29 cellular contexts compared by ENCODE assay signal in the genomic region with DNA sequence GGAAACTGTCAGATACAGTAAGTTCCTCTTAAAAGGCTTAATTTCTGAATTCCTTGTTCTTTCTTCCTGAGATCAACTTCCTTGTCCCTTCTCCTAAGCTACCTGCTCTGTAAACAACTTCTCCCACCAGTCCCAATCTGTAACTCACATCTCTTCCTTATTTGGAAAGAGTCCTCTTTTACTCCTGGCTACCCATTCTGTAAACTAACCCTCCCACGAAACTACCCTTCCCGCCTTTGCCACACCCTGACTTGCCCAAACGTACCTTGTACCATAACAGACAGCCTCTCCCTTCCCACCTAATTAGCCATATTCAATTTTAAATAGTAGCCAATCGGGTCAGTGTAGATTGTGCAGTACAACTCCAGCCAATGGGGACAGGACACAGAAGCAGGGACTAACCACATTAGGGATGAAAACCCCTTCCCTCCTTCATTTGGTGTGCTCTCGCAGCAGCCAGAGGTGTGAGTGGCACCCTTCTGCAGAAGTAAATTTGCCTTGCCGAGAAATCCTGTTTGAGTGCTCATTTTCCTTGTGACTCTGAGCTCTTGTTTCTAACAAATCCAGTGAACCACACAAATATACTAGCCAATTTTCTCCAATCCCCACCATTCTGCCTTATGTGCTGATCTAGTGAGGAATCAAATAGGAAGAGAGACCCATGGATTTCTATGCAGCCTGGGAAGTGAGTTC. TPM values are rescaled to one million over a fixed set of nuclear protein-coding genes. Genes with fewer than 3 reads are reported as not detected.
"Had no signal": no experiment of that assay in that cellular context is flagged by ENCODE, and none has a peak within 500 bp of the region (broad histone marks: within the 10 kb centered on the region; RNA-seq: fewer than 3 reads in every experiment).

No MANE protein-coding gene starts in this region.

- H3K9me3 ChIP-seq: right lobe of liver had no signal

- DNase-seq: activated CD4-positive, alpha-beta memory T cell treated with anti-CD3 and anti-CD28 coated beads, Interleukin-2, amount 10 ng/mL, durations not matched to agents 7 days and 5 days; activated CD4-positive, alpha-beta T cell treated with anti-CD3 and anti-CD28 coated beads for 1 hour; activated CD4-positive, alpha-beta T cell treated with anti-CD3 and anti-CD28 coated beads, Interleukin-2, amount 10 ng/mL, durations not matched to agents 7 days and 5 days; activated CD8-positive, alpha-beta memory T cell treated with anti-CD3 and anti-CD28 coated beads, Interleukin-2, amount 50 U/mL, for 48 hours; activated gamma-delta T cell; activated T-cell treated with anti-CD3 and anti-CD28 coated beads, Interleukin-2, amount 50 U/mL, for 24 hours; anterior cingulate cortex; body of pancreas; cerebellar nuclear complex; dorsolateral prefrontal cortex; effector memory CD4-positive, alpha-beta T cell; foreskin fibroblast; heart right ventricle; left cardiac atrium; left ventricle myocardium superior; posterior cingulate gyrus; right lobe of liver; stimulated activated CD4-positive, alpha-beta T cell treated with anti-CD3 and anti-CD28 coated beads, Interleukin-4, amount 100 ng/mL, for 1 hour; T-helper 17 cell; T1000; trophoblast cell had no signal

- H3K36me3 ChIP-seq: cardiac muscle cell, heart right ventricle, right lobe of liver, thoracic aorta had no signal

- H3K27ac Mint-ChIP-seq: activated CD4-positive, alpha-beta memory T cell treated with anti-CD3 and anti-CD28 coated beads, Interleukin-2, amount 10 ng/mL, durations not matched to agents 7 days and 5 days; activated CD4-positive, alpha-beta T cell treated with anti-CD3 and anti-CD28 coated beads, Interleukin-2, amount 10 ng/mL, durations not matched to agents 7 days and 5 days; activated naive CD8-positive, alpha-beta T cell; activated T-cell treated with anti-CD3 and anti-CD28 coated beads, Interleukin-2, amount 50 U/mL, for 24 hours; nephron; stimulated activated naive CD8-positive, alpha-beta T cell treated with anti-CD3 and anti-CD28 coated beads, Interleukin-15, Interleukin-2, amounts not matched to agents 100 ng/mL and 50 ng/mL, for 24 hours; T-helper 17 cell had no signal

- H3K4me3 ChIP-seq: body of pancreas, cardiac muscle cell, coronary artery, dorsolateral prefrontal cortex, heart right ventricle, right lobe of liver, thoracic aorta had no signal

- ATAC-seq: body of pancreas, heart right ventricle, left cardiac atrium, left ventricle myocardium superior, right lobe of liver, T-helper 17 cell had no signal

- H3K4me1 ChIP-seq: body of pancreas, heart right ventricle, right lobe of liver had no signal

- H3K4me3 Mint-ChIP-seq: activated CD4-positive, alpha-beta memory T cell treated with anti-CD3 and anti-CD28 coated beads, Interleukin-2, amount 10 ng/mL, durations not matched to agents 7 days and 5 days; activated CD4-positive, alpha-beta T cell treated with anti-CD3 and anti-CD28 coated beads, Interleukin-2, amount 10 ng/mL, durations not matched to agents 7 days and 5 days; activated naive CD8-positive, alpha-beta T cell; activated T-cell treated with anti-CD3 and anti-CD28 coated beads, Interleukin-2, amount 50 U/mL, for 24 hours; nephron; stimulated activated naive CD8-positive, alpha-beta T cell treated with anti-CD3 and anti-CD28 coated beads, Interleukin-15, Interleukin-2, amounts not matched to agents 100 ng/mL and 50 ng/mL, for 24 hours; T-helper 17 cell had no signal

- H3K27me3 ChIP-seq: cardiac muscle cell, right lobe of liver had no signal

- H3K27ac ChIP-seq: body of pancreas, cardiac muscle cell, coronary artery, dorsolateral prefrontal cortex, heart right ventricle, right lobe of liver, thoracic aorta had no signal

- FAIRE-seq: endothelial cell of umbilical vein, keratinocyte had no signal

- H3K4me1 Mint-ChIP-seq: activated CD4-positive, alpha-beta memory T cell treated with anti-CD3 and anti-CD28 coated beads, Interleukin-2, amount 10 ng/mL, durations not matched to agents 7 days and 5 days; activated CD4-positive, alpha-beta T cell treated with anti-CD3 and anti-CD28 coated beads, Interleukin-2, amount 10 ng/mL, durations not matched to agents 7 days and 5 days; nephron; T-helper 17 cell had no signal

RNA-seq across cellular contexts. Expression of a gene that starts 49.5 kb away (rescaled TPM):
- total RNA-seq: thoracic aorta had no signal
